Comparison of ENCODE assay signal across 20 cellular contexts in the genomic region with DNA sequence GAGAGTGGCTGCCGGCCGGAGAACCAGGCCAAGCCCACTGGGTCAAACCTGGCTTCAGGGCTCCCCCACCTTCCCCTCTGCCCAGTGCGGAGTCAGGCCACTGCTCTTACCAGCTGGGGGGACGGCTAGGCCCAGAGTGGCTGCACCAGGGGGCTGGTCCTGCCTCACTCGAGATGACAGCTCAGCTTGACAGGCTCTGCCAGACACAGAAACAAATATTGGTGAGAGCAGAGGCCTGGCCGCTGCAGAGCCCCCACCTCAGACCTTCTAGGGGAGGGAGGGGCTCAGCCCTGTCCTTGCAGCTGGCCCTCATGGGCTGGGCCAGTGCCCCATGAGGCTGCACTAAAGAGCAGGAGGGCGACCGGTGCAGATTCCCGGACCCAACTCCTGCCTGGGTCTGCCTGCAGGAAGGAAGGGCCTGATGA.
"Had no signal": no experiment of that assay in that cellular context is flagged by ENCODE, and none has a peak within 500 bp of the region (broad histone marks: within the 10 kb centered on the region; RNA-seq: fewer than 3 reads in every experiment).

No MANE protein-coding gene starts in this region.

- H3K27ac ChIP-seq: epithelial cell of prostate, left lung, neural progenitor cell had no signal

- DNase-seq: activated CD4-positive, alpha-beta T cell treated with anti-CD3 and anti-CD28 coated beads for 36 hours; activated CD4-positive, alpha-beta T cell treated with anti-CD3 and anti-CD28 coated beads, Interleukin-2, amount 50 U/mL, for 4 hours; activated effector memory CD4-positive, alpha-beta T cell treated with anti-CD3 and anti-CD28 coated beads, Interleukin-2, amount 50 U/mL, for 16 hours; activated naive CD4-positive, alpha-beta T cell treated with anti-CD3 and anti-CD28 coated beads, Interleukin-2, amount 10 ng/mL, durations not matched to agents 7 days and 5 days; activated T-cell treated with anti-CD3 and anti-CD28 coated beads for 4 hours; amygdala; cortex of kidney; kidney glomerular epithelial cell; naive thymus-derived CD4-positive, alpha-beta T cell; retina; stimulated activated CD4-positive, alpha-beta T cell treated with anti-CD3 and anti-CD28 coated beads, Interleukin-4, amount 100 ng/mL, for 24 hours; stimulated activated naive CD8-positive, alpha-beta T cell treated with anti-CD3 and anti-CD28 coated beads, Interleukin-15, Interleukin-2, amounts not matched to agents 100 U/mL and 50 U/mL, for 24 hours; T-helper 1 cell had no signal

- H3K27ac Mint-ChIP-seq: activated CD4-positive, alpha-beta T cell treated with anti-CD3 and anti-CD28 coated beads for 36 hours; activated naive CD4-positive, alpha-beta T cell treated with anti-CD3 and anti-CD28 coated beads, Interleukin-2, amount 10 ng/mL, durations not matched to agents 7 days and 5 days; naive thymus-derived CD4-positive, alpha-beta T cell; neural progenitor cell; progenitor cell of endocrine pancreas; WTC11 had no signal

- H3K27me3 ChIP-seq: gastroesophageal sphincter, heart left ventricle, left lung, neural progenitor cell had no signal

- H3K4me1 ChIP-seq: neural progenitor cell had no signal

- H3K27me3 Mint-ChIP-seq: activated CD4-positive, alpha-beta T cell treated with anti-CD3 and anti-CD28 coated beads for 36 hours; activated naive CD4-positive, alpha-beta T cell treated with anti-CD3 and anti-CD28 coated beads, Interleukin-2, amount 10 ng/mL, durations not matched to agents 7 days and 5 days; naive thymus-derived CD4-positive, alpha-beta T cell; progenitor cell of endocrine pancreas had no signal

- H3K4me1 Mint-ChIP-seq: neural progenitor cell, WTC11 had no signal

- H3K36me3 ChIP-seq: neural progenitor cell had no signal

- H3K9me3 ChIP-seq: gastroesophageal sphincter, heart left ventricle, left lung had no signal

- ATAC-seq: activated CD4-positive, alpha-beta T cell treated with anti-CD3 and anti-CD28 coated beads for 36 hours; gastroesophageal sphincter; heart left ventricle; left lung; naive thymus-derived CD4-positive, alpha-beta T cell; stimulated activated naive CD8-positive, alpha-beta T cell treated with anti-CD3 and anti-CD28 coated beads, Interleukin-15, Interleukin-2, amounts not matched to agents 100 U/mL and 50 U/mL, for 24 hours; WTC11 had no signal

- H3K4me3 Mint-ChIP-seq: activated CD4-positive, alpha-beta T cell treated with anti-CD3 and anti-CD28 coated beads for 36 hours; activated naive CD4-positive, alpha-beta T cell treated with anti-CD3 and anti-CD28 coated beads, Interleukin-2, amount 10 ng/mL, durations not matched to agents 7 days and 5 days; naive thymus-derived CD4-positive, alpha-beta T cell; neural progenitor cell; WTC11 had no signal

- H3K9me3 Mint-ChIP-seq: activated naive CD4-positive, alpha-beta T cell treated with anti-CD3 and anti-CD28 coated beads, Interleukin-2, amount 10 ng/mL, durations not matched to agents 7 days and 5 days; naive thymus-derived CD4-positive, alpha-beta T cell; neural progenitor cell; WTC11 had no signal

- H3K4me3 ChIP-seq: gastroesophageal sphincter, heart left ventricle, left lung, neural progenitor cell had no signal
